In the genomic region with DNA sequence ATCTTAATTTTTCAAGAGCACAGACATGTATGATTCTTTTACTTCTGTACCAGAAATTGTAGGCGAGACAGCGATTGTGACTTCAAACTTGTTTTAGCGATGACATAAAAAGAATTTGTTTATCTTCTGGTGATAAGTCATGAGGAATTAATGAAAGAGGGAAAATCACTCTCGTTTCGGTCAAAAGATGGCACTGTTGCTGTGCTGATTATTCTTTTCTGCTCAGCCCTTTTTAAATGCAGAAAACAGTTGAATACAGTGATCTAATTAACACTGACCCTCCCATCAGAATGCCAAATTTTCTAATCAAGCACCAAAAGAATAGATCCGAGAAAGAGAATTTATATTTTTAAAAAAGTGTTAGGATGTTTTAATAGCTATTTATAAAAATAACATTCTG, we compare ENCODE assay signal across 9 cellular contexts. TPM values are rescaled to one million over a fixed set of nuclear protein-coding genes. Genes with fewer than 3 reads are reported as not detected.
DNase-seq lines count a peak whose midpoint lies in the region; ATAC-seq and TF ChIP-seq lines count a peak whose summit lies in the region.
"Had no signal": no experiment of that assay in that cellular context is flagged by ENCODE, and none has a peak within 500 bp of the region (broad histone marks: within the 10 kb centered on the region; RNA-seq: fewer than 3 reads in every experiment).

No MANE protein-coding gene starts in this region.

- DNase-seq in DMS79 treated with DMSO at 0.1 percent for 48 hours (lab: John Stamatoyannopoulos, UW) (peak; percentile 26), DMS79 (lab: John Stamatoyannopoulos, UW) (no peak), NCI-H748 treated with DMSO at 0.1 percent for 48 hours (lab: John Stamatoyannopoulos, UW) (peak; percentile 2), epithelial cell of esophagus (ENCODE audit: low read depth) (peak; percentile 57), pons (ENCODE audit: low spot score) (peak; percentile 76), left lung (no peak)
- DNase-seq in activated T-cell treated with anti-CD3 and anti-CD28 coated beads, Interleukin-2, amount 50 U/mL, for 72 hours, result no peak
- DNase-seq in natural killer cell treated with Interleukin-12 subunit alpha and Interleukin-12 subunit beta and Interleukin-15 and Interleukin-18, amount 100 ng/mL, for 72 hours (ENCODE audit: low spot score), result no peak

- H3K4me1 Mint-ChIP-seq in activated T-cell treated with anti-CD3 and anti-CD28 coated beads, Interleukin-2, amount 50 U/mL, for 72 hours (ENCODE audit: low read depth), result peaks cover 6% of the 10 kb centered on the region
- H3K4me1 Mint-ChIP-seq in natural killer cell treated with Interleukin-12 subunit alpha and Interleukin-12 subunit beta and Interleukin-15 and Interleukin-18, amount 100 ng/mL, for 72 hours (ENCODE audit: low read depth in 2 of 2), result peaks cover 0 to 7% of the 10 kb centered on the region in 2 donors
- H3K4me1 Mint-ChIP-seq: B cell had no signal

- intact Hi-C loops in left lung (cut with DNase I), result no loop called here

- peaks cover 0 to 22% of the 10 kb centered on the region in 2 donors for H3K36me3 ChIP-seq in left lung

- TF ChIP-seq CTCF in epithelial cell of esophagus (IDR thresholded peaks at IDR 0.05; ENCODE audit: insufficient read depth, low read depth, low read length, missing control alignments), result peak; percentile 53
- TF ChIP-seq CTCF in left lung (IDR thresholded peaks at IDR 0.05), result no peak

- no peak overlapping the region for H3K27ac ChIP-seq in left lung

- no peak for ATAC-seq in left lung
- no peak for ATAC-seq in activated T-cell treated with anti-CD3 and anti-CD28 coated beads, Interleukin-2, amount 50 U/mL, for 72 hours (replicated peaks in 1 of 2)
- no peak for ATAC-seq in natural killer cell treated with Interleukin-12 subunit alpha and Interleukin-12 subunit beta and Interleukin-15 and Interleukin-18, amount 100 ng/mL, for 72 hours

- no peak overlapping the region for H3K27ac Mint-ChIP-seq in activated T-cell treated with anti-CD3 and anti-CD28 coated beads, Interleukin-2, amount 50 U/mL, for 72 hours
- H3K27ac Mint-ChIP-seq in natural killer cell treated with Interleukin-12 subunit alpha and Interleukin-12 subunit beta and Interleukin-15 and Interleukin-18, amount 100 ng/mL, for 72 hours, result no peak overlapping the region
- H3K27ac Mint-ChIP-seq: B cell had no signal

- no peaks in the 10 kb centered on the region for H3K27me3 ChIP-seq in left lung

- peaks cover 0 to 3% of the 10 kb centered on the region in 2 donors for H3K4me1 ChIP-seq in left lung

- no peaks in the 10 kb centered on the region for H3K9me3 ChIP-seq in left lung

- no peaks in the 10 kb centered on the region for H3K27me3 Mint-ChIP-seq in activated T-cell treated with anti-CD3 and anti-CD28 coated beads, Interleukin-2, amount 50 U/mL, for 72 hours (ENCODE audit: low read depth)
- H3K27me3 Mint-ChIP-seq in natural killer cell treated with Interleukin-12 subunit alpha and Interleukin-12 subunit beta and Interleukin-15 and Interleukin-18, amount 100 ng/mL, for 72 hours, result no peaks in the 10 kb centered on the region
- H3K27me3 Mint-ChIP-seq: B cell had no signal

- peaks cover 0 to 8% of the 10 kb centered on the region in 2 donors for H3K36me3 Mint-ChIP-seq in activated T-cell treated with anti-CD3 and anti-CD28 coated beads, Interleukin-2, amount 50 U/mL, for 72 hours (ENCODE audit: insufficient read depth in 2 of 2)
- H3K36me3 Mint-ChIP-seq in natural killer cell treated with Interleukin-12 subunit alpha and Interleukin-12 subunit beta and Interleukin-15 and Interleukin-18, amount 100 ng/mL, for 72 hours, result peaks cover 5% of the 10 kb centered on the region

- H3K4me3 ChIP-seq in epithelial cell of esophagus (ENCODE audit: low read length) (no peak overlapping the region), left lung (no peak overlapping the region)

- H3K9me3 Mint-ChIP-seq in activated T-cell treated with anti-CD3 and anti-CD28 coated beads, Interleukin-2, amount 50 U/mL, for 72 hours, result no peaks in the 10 kb centered on the region
- H3K9me3 Mint-ChIP-seq in natural killer cell treated with Interleukin-12 subunit alpha and Interleukin-12 subunit beta and Interleukin-15 and Interleukin-18, amount 100 ng/mL, for 72 hours, result no peaks in the 10 kb centered on the region

- H3K4me3 Mint-ChIP-seq in activated T-cell treated with anti-CD3 and anti-CD28 coated beads, Interleukin-2, amount 50 U/mL, for 72 hours, result no peak overlapping the region
- H3K4me3 Mint-ChIP-seq in natural killer cell treated with Interleukin-12 subunit alpha and Interleukin-12 subunit beta and Interleukin-15 and Interleukin-18, amount 100 ng/mL, for 72 hours, result no peak overlapping the region
- H3K4me3 Mint-ChIP-seq: B cell had no signal

RNA-seq across cellular contexts. Expression of a gene that starts 52.6 kb away (rescaled TPM):
- 10 to 100 TPM; 13.4 to 14.5 TPM for total RNA-seq in left lung
- total RNA-seq in activated T-cell treated with anti-CD3 and anti-CD28 coated beads, Interleukin-2, amount 50 U/mL, for 72 hours, result 10 to 100 TPM; 18.4 to 19.4 TPM
- 10 to 100 TPM; 20.4 to 22.3 TPM for total RNA-seq in natural killer cell treated with Interleukin-12 subunit alpha and Interleukin-12 subunit beta and Interleukin-15 and Interleukin-18, amount 100 ng/mL, for 72 hours

RNA-seq across cellular contexts. Expression of a gene that starts 52.8 kb away (rescaled TPM):
- total RNA-seq in left lung, result 1 to 10 TPM; 6.6 to 7.4 TPM
- total RNA-seq in activated T-cell treated with anti-CD3 and anti-CD28 coated beads, Interleukin-2, amount 50 U/mL, for 72 hours, result 1 to 10 TPM; 8.1 to 9.3 TPM
- 1 to 10 TPM; 4.7 to 5.0 TPM for total RNA-seq in natural killer cell treated with Interleukin-12 subunit alpha and Interleukin-12 subunit beta and Interleukin-15 and Interleukin-18, amount 100 ng/mL, for 72 hours

Comparison
In these comparisons a context has a peak if more than half of its experiments do, and no peak if none do; other contexts are left out.
1. DNase-seq: peak in DMS79 treated with DMSO at 0.1 percent for 48 hours (single experiment), NCI-H748 treated with DMSO at 0.1 percent for 48 hours (single experiment), epithelial cell of esophagus (single experiment) and pons (single experiment); none in DMS79 (single experiment), left lung (0 of 2), activated T-cell treated with anti-CD3 and anti-CD28 coated beads, Interleukin-2, amount 50 U/mL, for 72 hours (0 of 2) and natural killer cell treated with Interleukin-12 subunit alpha and Interleukin-12 subunit beta and Interleukin-15 and Interleukin-18, amount 100 ng/mL, for 72 hours (single experiment).